In the genomic region with DNA sequence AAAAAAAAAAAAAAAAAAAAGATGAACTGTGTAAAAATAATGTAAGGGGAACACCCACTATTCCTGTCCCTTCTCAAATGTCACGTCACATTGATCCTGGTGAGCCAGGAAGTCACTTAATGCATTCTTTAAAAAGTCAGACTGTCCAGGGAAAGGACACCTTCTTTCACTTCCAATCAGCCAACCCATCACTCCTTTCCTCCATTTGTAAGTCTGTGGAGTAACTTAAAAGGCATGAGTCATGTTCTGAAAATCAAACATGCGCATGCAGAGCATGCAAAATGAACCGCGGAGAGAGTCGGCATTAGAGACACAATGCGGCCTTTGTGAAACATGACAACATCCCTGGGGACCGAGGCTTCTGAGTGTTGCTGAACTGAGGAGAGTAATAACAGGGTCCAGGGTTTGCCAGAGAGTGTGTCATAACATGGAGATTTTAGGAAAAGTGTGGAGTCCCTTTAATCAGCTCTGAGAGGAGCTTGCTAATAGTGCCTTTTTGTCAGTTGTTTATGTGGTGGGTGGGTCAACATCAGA, we compare ENCODE assay signal across 9 cellular contexts.
DNase-seq lines count a peak whose midpoint lies in the region; TF ChIP-seq lines count a peak whose summit lies in the region.
"Had no signal": no experiment of that assay in that cellular context is flagged by ENCODE, and none has a peak within 500 bp of the region (broad histone marks: within the 10 kb centered on the region; RNA-seq: fewer than 3 reads in every experiment).

No MANE protein-coding gene starts in this region.

- H3K27ac Mint-ChIP-seq in neural crest cell (ENCODE audit: unreplicated experiment) = peak overlapping the region; percentile 96

- H3K27me3 Mint-ChIP-seq in neural crest cell (ENCODE audit: low read depth) = no peaks in the 10 kb centered on the region

- DNase-seq in Daoy (ENCODE audit: low read depth) (peak; percentile 90), H4 (ENCODE audit: low spot score) (peak; percentile 96), NCI-H1436 treated with DMSO at 0.1 percent for 48 hours (lab: John Stamatoyannopoulos, UW) (peak; percentile 87), epithelial cell of prostate (ENCODE audit: low read depth, low spot score) (peak; percentile 60), neural crest cell (ENCODE audit: low read depth, low spot score) (peak; percentile 53), RKO (ENCODE audit: low spot score) (no peak), RWPE1 (ENCODE audit: low spot score) (no peak)
- DNase-seq in stimulated activated CD4-positive, alpha-beta T cell treated with anti-CD3 and anti-CD28 coated beads, Interleukin-1b, Interleukin-23, amount 100 ng/mL, for 48 hours = no peak

- POLR2A ChIA-PET in RWPE1 (lab: Yijun Ruan, JAX; ENCODE audit: low non-redundant PET) = no interaction called here

- no peaks in the 10 kb centered on the region for H3K36me3 Mint-ChIP-seq in neural crest cell (ENCODE audit: low read depth)

- peaks cover 32% of the 10 kb centered on the region for H3K4me1 Mint-ChIP-seq in neural crest cell

- H3K4me3 Mint-ChIP-seq in neural crest cell = peak overlapping the region; percentile 68

- TF ChIP-seq CTCF in neural crest cell (conservative IDR thresholded peaks at IDR 0.05) (no peak), RWPE1 (conservative IDR thresholded peaks at IDR 0.05; ENCODE audit: low read depth) (no peak)

- CTCF ChIA-PET in RWPE1 (lab: Yijun Ruan, JAX) = no interaction called here

- no peaks in the 10 kb centered on the region for H3K9me3 Mint-ChIP-seq in neural crest cell

- H3K27ac ChIP-seq in epithelial cell of prostate (peak overlapping the region; percentile 4), RWPE1 (no peak overlapping the region)
- H3K27ac ChIP-seq: adrenal gland had no signal

Comparison
In these comparisons a context has a peak if more than half of its experiments do, and no peak if none do; other contexts are left out.
1. DNase-seq: peak in Daoy (single experiment), H4 (single experiment), NCI-H1436 treated with DMSO at 0.1 percent for 48 hours (single experiment), epithelial cell of prostate (single experiment) and neural crest cell (single experiment); none in RKO (single experiment), stimulated activated CD4-positive, alpha-beta T cell treated with anti-CD3 and anti-CD28 coated beads, Interleukin-1b, Interleukin-23, amount 100 ng/mL, for 48 hours (single experiment) and RWPE1 (single experiment).